Comparison of ENCODE assay signal across 8 cellular contexts in genomic region chr22:43152355-43153071, GRCh38. TPM values are rescaled to one million over a fixed set of nuclear protein-coding genes. Genes with fewer than 3 reads are reported as not detected.
DNase-seq lines count a peak whose midpoint lies in the region; FAIRE-seq and TF ChIP-seq lines count a peak whose summit lies in the region.

No MANE protein-coding gene starts in this region.

- H2AFZ ChIP-seq in hepatocyte, result no peak overlapping the region

- peak overlapping the region; percentile 99 for H3K4me2 ChIP-seq in hepatocyte

- H3K4me1 ChIP-seq in hepatocyte (ENCODE audit: insufficient read depth) (peaks cover 11% of the 10 kb centered on the region), small intestine (ENCODE audit: control insufficient read depth in 2 of 2, insufficient read depth in 1 of 2, low read depth in 1 of 2, low read length in 1 of 2) (peaks cover 0 to 2% of the 10 kb centered on the region in 2 donors)

- no peaks in the 10 kb centered on the region for H3K79me2 ChIP-seq in hepatocyte

- H3K27ac ChIP-seq in hepatocyte (peak overlapping the region; percentile 88), small intestine (ENCODE audit: low read depth in 1 of 2, low read length in 1 of 2) (peak overlapping the region; percentile 84 to 96)

- peak overlapping the region; percentile 93 for H3K4me3 Mint-ChIP-seq in T-helper 1 cell treated with Interleukin-12 subunit alpha and Interleukin-12 subunit beta and Interleukin-4 antibody, amounts not matched to agents 30 μg/mL and 1 μg/mL, for 36 hours

- peaks cover 23% of the 10 kb centered on the region for H3K4me1 Mint-ChIP-seq in T-helper 1 cell treated with Interleukin-12 subunit alpha and Interleukin-12 subunit beta and Interleukin-4 antibody, amounts not matched to agents 30 μg/mL and 1 μg/mL, for 36 hours (ENCODE audit: low read depth)

- no peaks in the 10 kb centered on the region for H3K9me3 Mint-ChIP-seq in T-helper 1 cell treated with Interleukin-12 subunit alpha and Interleukin-12 subunit beta and Interleukin-4 antibody, amounts not matched to agents 30 μg/mL and 1 μg/mL, for 36 hours

- TF ChIP-seq CTCF in AG09309 (IDR thresholded peaks at IDR 0.05; ENCODE audit: control insufficient read depth, insufficient read depth, low read depth, low read length, missing control alignments), result no peak
- TF ChIP-seq CTCF in hepatocyte (IDR thresholded peaks at IDR 0.05; ENCODE audit: poor library complexity), result no peak

- H3K36me3 ChIP-seq in hepatocyte (replicated peaks; ENCODE audit: insufficient read depth, low read depth) (no peaks in the 10 kb centered on the region), small intestine (ENCODE audit: control insufficient read depth in 2 of 2, insufficient read depth in 2 of 2, low read length in 2 of 2) (no peaks in the 10 kb centered on the region)

- DNase-seq in AG09309 (ENCODE audit: low read depth) (no peak), HCEC 1CT (peak; percentile 20), anterior cingulate cortex (lab: John Stamatoyannopoulos, UW) (peak in 37 of 58 donors; percentile 9 to 82 (median 41)), hepatocyte (ENCODE audit: low spot score) (peak; percentile 58), small intestine (peak; percentile 88), GDM1 (lab: John Stamatoyannopoulos, UW) (no peak), cerebellar cortex (ENCODE audit: low spot score) (no peak)

- 64% methylated on average over 21 of the region's 22 CpGs for WGBS in hepatocyte (ENCODE audit: low lambda C conversion rate, missing lambda C conversion rate)
- WGBS in small intestine, 3 donors, result 3 to 21% (median 5%) methylated on average over 21 to 22 of the region's 22 CpGs

- no peaks in the 10 kb centered on the region for H3K9me3 ChIP-seq in hepatocyte (ENCODE audit: low read depth)
- H3K9me3 ChIP-seq in small intestine (ENCODE audit: control insufficient read depth, low read depth), result no peaks in the 10 kb centered on the region

- H4K20me1 ChIP-seq in hepatocyte (ENCODE audit: insufficient read depth, poor library complexity, severe bottlenecking), result no peaks in the 10 kb centered on the region

- no peaks in the 10 kb centered on the region for H3K9me2 ChIP-seq in hepatocyte (replicated peaks; ENCODE audit: insufficient read depth)

- H3K4me3 ChIP-seq in AG09309 (ENCODE audit: control insufficient read depth, low read depth, low read length), result peak overlapping the region; percentile 88
- H3K4me3 ChIP-seq in hepatocyte, result peak overlapping the region; percentile 73
- H3K4me3 ChIP-seq in small intestine (ENCODE audit: low read depth in 1 of 2, low read length in 2 of 2), result peak overlapping the region; percentile 69 to 87

- H3K36me3 Mint-ChIP-seq in T-helper 1 cell treated with Interleukin-12 subunit alpha and Interleukin-12 subunit beta and Interleukin-4 antibody, amounts not matched to agents 30 μg/mL and 1 μg/mL, for 36 hours (ENCODE audit: low read depth), result no peaks in the 10 kb centered on the region

- no peaks in the 10 kb centered on the region for H3K27me3 Mint-ChIP-seq in T-helper 1 cell treated with Interleukin-12 subunit alpha and Interleukin-12 subunit beta and Interleukin-4 antibody, amounts not matched to agents 30 μg/mL and 1 μg/mL, for 36 hours (ENCODE audit: low read depth)

- H3K27me3 ChIP-seq in hepatocyte, result no peaks in the 10 kb centered on the region
- H3K27me3 ChIP-seq in small intestine (ENCODE audit: control insufficient read depth in 2 of 2, insufficient read depth in 2 of 2, low read length in 2 of 2), result no peaks in the 10 kb centered on the region

- FAIRE-seq in small intestine (lab: Jason Lieb, UNC), result no peak

- peak overlapping the region; percentile 83 for H3K27ac Mint-ChIP-seq in T-helper 1 cell treated with Interleukin-12 subunit alpha and Interleukin-12 subunit beta and Interleukin-4 antibody, amounts not matched to agents 30 μg/mL and 1 μg/mL, for 36 hours

RNA-seq across cellular contexts. Expression of gene TSPO, which starts 1.2 kb away (rescaled TPM):
- total RNA-seq in hepatocyte, result 61.8 and 65.3 TPM in 2 replicates
- polyA plus RNA-seq in hepatocyte (131 and 138 TPM in 2 replicates), small intestine (100 to 1,000 TPM; 222 to 375 (median 263) TPM)

RNA-seq across cellular contexts. Expression of gene MCAT, which starts 9.3 kb away (rescaled TPM):
- total RNA-seq in hepatocyte, result 14.6 and 16.9 TPM in 2 replicates
- 18.3 and 24.9 TPM in 2 replicates for polyA plus RNA-seq in hepatocyte
- polyA plus RNA-seq in small intestine, result 10 to 100 TPM in 2 of 3 donors, 1 to 10 TPM in 1; 9.8 to 25.7 (median 11.6) TPM

RNA-seq across cellular contexts. Expression of gene TTLL12, which starts 34.4 kb away (rescaled TPM):
- total RNA-seq in hepatocyte, result 39.6 and 40.9 TPM in 2 replicates
- polyA plus RNA-seq in hepatocyte, result 41.9 and 50.3 TPM in 2 replicates
- polyA plus RNA-seq in small intestine, result 10 to 100 TPM; 19.7 to 60.6 (median 22.2) TPM

RNA-seq across cellular contexts. Expression of gene BIK, which starts 42.0 kb away (rescaled TPM):
- 2.0 and 10.6 TPM in 2 replicates for total RNA-seq in hepatocyte
- 15.5 and 17.7 TPM in 2 replicates for polyA plus RNA-seq in hepatocyte
- 10 to 100 TPM; 14.7 to 26.2 (median 22.7) TPM for polyA plus RNA-seq in small intestine

Comparison
In these comparisons a context has a peak if more than half of its experiments do, and no peak if none do; other contexts are left out.
1. DNase-seq: peak in HCEC 1CT (single experiment), anterior cingulate cortex (37 of 58), hepatocyte (single experiment) and small intestine (single experiment); none in AG09309 (single experiment), GDM1 (single experiment) and cerebellar cortex (single experiment).
2. Peak in every context shown above with its lines, with median percentiles within 50 percentile points of each other: H3K4me3 ChIP-seq.